1 cellular context compared by ENCODE assay signal in genomic region chr15:38154255-38154654, GRCh38.
TF ChIP-seq lines count a peak whose summit lies in the region.

No MANE protein-coding gene starts in this region.

TF ChIP-seq in K562, 482 proteins besides CTCF, POLR2A, EP300 and RAD21 (continued from another document):
- TF ChIP-seq RNF219 (CRISPR knock-in tag; IDR thresholded peaks at IDR 0.05) (no peak), RAD51 (IDR thresholded peaks at IDR 0.05; ENCODE audit: borderline replicate concordance, low read depth) (peak; percentile 42; the same call in 1 of the 2 replicates), PTRF (tag; IDR thresholded peaks at IDR 0.05) (no peak), ZFX (CRISPR knock-in tag; IDR thresholded peaks at IDR 0.05) (no peak), ZNF274 (IDR thresholded peaks at IDR 0.05; ENCODE audit: borderline replicate concordance, low read depth, low read length) (no peak)
